In genomic region chr12:12048266-12048665, GRCh38 we compare ENCODE assay signal across 30 cellular contexts. TPM values are rescaled to one million over a fixed set of nuclear protein-coding genes. Genes with fewer than 3 reads are reported as not detected.
"Had no signal": no experiment of that assay in that cellular context is flagged by ENCODE, and none has a peak within 500 bp of the region (broad histone marks: within the 10 kb centered on the region; RNA-seq: fewer than 3 reads in every experiment).

No MANE protein-coding gene starts in this region.

- H3K27me3 ChIP-seq: adrenal gland, ascending aorta, breast epithelium, cardiac muscle cell, colonic mucosa, foreskin keratinocyte, gastrocnemius medialis had no signal

- ATAC-seq: activated CD4-positive, alpha-beta T cell treated with anti-CD3 and anti-CD28 coated beads for 36 hours; activated CD8-positive, alpha-beta memory T cell treated with anti-CD3 and anti-CD28 coated beads, Interleukin-2, amount 10 ng/mL, durations not matched to agents 7 days and 5 days; activated CD8-positive, alpha-beta T cell treated with anti-CD3 and anti-CD28 coated beads, Interleukin-2, amount 10 ng/mL, durations not matched to agents 7 days and 5 days; activated naive CD8-positive, alpha-beta T cell treated with anti-CD3 and anti-CD28 coated beads, Interleukin-2, amount 50 U/mL, for 24 hours; effector memory CD8-positive, alpha-beta T cell; esophagus mucosa; foreskin keratinocyte; gastrocnemius medialis had no signal

- H3K27ac ChIP-seq: adrenal gland, ascending aorta, breast epithelium, cardiac muscle cell, colonic mucosa, foreskin keratinocyte, gastrocnemius medialis had no signal

- H3K9me3 ChIP-seq: adrenal gland, ascending aorta, breast epithelium, colonic mucosa, gastrocnemius medialis had no signal

- DNase-seq: activated CD4-positive, alpha-beta memory T cell treated with anti-CD3 and anti-CD28 coated beads for 36 hours; activated CD4-positive, alpha-beta T cell treated with anti-CD3 and anti-CD28 coated beads for 36 hours; activated CD4-positive, alpha-beta T cell treated with anti-CD3 and anti-CD28 coated beads, Interleukin-2, amount 10 ng/mL, durations not matched to agents 24 days and 14 days; activated CD4-positive, CD25-positive, alpha-beta regulatory T cell; activated CD4-positive, CD25-positive, alpha-beta regulatory T cell treated with anti-CD3 and anti-CD28 coated beads, Interleukin-2, amount 50 U/mL, for 72 hours; activated CD8-positive, alpha-beta memory T cell treated with anti-CD3 and anti-CD28 coated beads, Interleukin-2, amount 10 ng/mL, durations not matched to agents 7 days and 5 days; activated CD8-positive, alpha-beta memory T cell treated with anti-CD3 and anti-CD28 coated beads, Interleukin-2, amount 50 U/mL, for 4 hours; activated CD8-positive, alpha-beta T cell treated with anti-CD3 and anti-CD28 coated beads, Interleukin-2, amount 10 ng/mL, durations not matched to agents 7 days and 5 days; activated effector memory CD4-positive, alpha-beta T cell treated with anti-CD3 and anti-CD28 coated beads, Interleukin-2, amount 50 U/mL, for 16 hours; activated naive CD4-positive, alpha-beta T cell treated with anti-CD3 and anti-CD28 coated beads for 36 hours; activated naive CD8-positive, alpha-beta T cell treated with anti-CD3 and anti-CD28 coated beads for 36 hours; activated naive CD8-positive, alpha-beta T cell treated with anti-CD3 and anti-CD28 coated beads, Interleukin-2, amount 50 U/mL, for 24 hours; activated T-cell treated with anti-CD3 and anti-CD28 coated beads, Interleukin-2, amount 50 U/mL, for 1 hour; activated T-cell treated with anti-CD3 and anti-CD28 coated beads, Interleukin-2, amount 50 U/mL, for 48 hours; adrenal gland; amygdala; central memory CD4-positive, alpha-beta T cell; cerebellar nuclear complex; colonic mucosa; effector CD4-positive, alpha-beta T cell; effector memory CD8-positive, alpha-beta T cell; foreskin keratinocyte; gastrocnemius medialis; T-helper 2 cell had no signal

- FAIRE-seq: endometrium had no signal

- H3K4me1 ChIP-seq: adrenal gland, ascending aorta, breast epithelium, colonic mucosa, foreskin keratinocyte, gastrocnemius medialis had no signal

- H3K36me3 ChIP-seq: adrenal gland, ascending aorta, breast epithelium, cardiac muscle cell, colonic mucosa, gastrocnemius medialis had no signal

- H3K4me3 ChIP-seq: adrenal gland, ascending aorta, breast epithelium, cardiac muscle cell, colonic mucosa, gastrocnemius medialis had no signal

RNA-seq across cellular contexts. Expression of gene BCL2L14, which starts 22.5 kb away (rescaled TPM):
- total RNA-seq: adrenal gland, ascending aorta, cardiac muscle cell, epithelial cell of proximal tubule, foreskin keratinocyte, gastrocnemius medialis had no signal
- polyA plus RNA-seq: adrenal gland, cardiac muscle cell, foreskin keratinocyte had no signal
